In genomic region chr10:62813453-62813852, GRCh38 we compare ENCODE assay signal across 1 cellular context.
TF ChIP-seq lines count a peak whose summit lies in the region.

No MANE protein-coding gene starts in this region.

TF ChIP-seq in GM12878, 131 proteins besides CTCF, POLR2A, EP300 and RAD21:
- TF ChIP-seq FOS (IDR thresholded peaks at IDR 0.05; ENCODE audit: borderline replicate concordance, extremely low read depth, insufficient read length) (no peak), MLLT1 (IDR thresholded peaks at IDR 0.05) (0 out of 2 replicates have a peak, but pooled peaks have one; percentile 46), ZBTB40 (IDR thresholded peaks at IDR 0.05; ENCODE audit: borderline replicate concordance) (no peak), SP1 (IDR thresholded peaks at IDR 0.05; ENCODE audit: low read depth, low read length) (no peak), BCL11A (IDR thresholded peaks at IDR 0.05; ENCODE audit: low read depth, low read length) (no peak), IKZF2 (IDR thresholded peaks at IDR 0.05) (no peak)
TF ChIP-seq in GM12878: peak in this region for 1.
